5 cellular contexts compared by ENCODE assay signal in genomic region chr3:18611991-18612390, GRCh38.
"Had no signal": no experiment of that assay in that cellular context is flagged by ENCODE, and none has a peak within 500 bp of the region (broad histone marks: within the 10 kb centered on the region; RNA-seq: fewer than 3 reads in every experiment).

No MANE protein-coding gene starts in this region.

- DNase-seq: IMR-90 had no signal

- H3K4me3 Mint-ChIP-seq: IgD-negative memory B cell had no signal

- H3K27me3 Mint-ChIP-seq: IgD-negative memory B cell had no signal

- H3K27ac ChIP-seq: HL-60 had no signal

- H3K27ac Mint-ChIP-seq: IgD-negative memory B cell had no signal

- ATAC-seq: HepG2, K562 had no signal

- H3K4me3 ChIP-seq: K562 had no signal
